In genomic region chr2:174248187-174248997, GRCh38 we compare ENCODE assay signal across 8 cellular contexts. TPM values are rescaled to one million over a fixed set of nuclear protein-coding genes. Genes with fewer than 3 reads are reported as not detected.
DNase-seq lines count a peak whose midpoint lies in the region; ATAC-seq and TF ChIP-seq lines count a peak whose summit lies in the region.

Gene OLA1 (minus strand): TSS chr2:174248532. CDS start chr2:174246815, 1,717 bp downstream.

- peak within 1 kb of the TSS; percentile 77 for H3K9ac ChIP-seq in rectal smooth muscle tissue (ENCODE audit: low read length)

- intact Hi-C loops in vagina (cut with DNase I): no loop called here

- H3K27me3 ChIP-seq in rectal smooth muscle tissue (ENCODE audit: control insufficient read depth, insufficient read depth, low read length) (no peaks in the 10 kb centered on the region), vagina (no peaks in the 10 kb centered on the region)

- H3K36me3 ChIP-seq in rectal smooth muscle tissue (ENCODE audit: control insufficient read depth, insufficient read depth, low read length) (no peaks in the 10 kb centered on the region), vagina (no peaks in the 10 kb centered on the region)

- H3K4me3 ChIP-seq in astrocyte of the cerebellum (ENCODE audit: low read depth, low read length) (peak within 1 kb of the TSS; percentile 84), rectal smooth muscle tissue (ENCODE audit: low read length) (peak within 1 kb of the TSS; percentile 90), vagina (peak within 1 kb of the TSS; percentile 79 to 85)

- peak in 1 of 2 donors; percentile 48 for TF ChIP-seq POLR2A in vagina (IDR thresholded peaks at IDR 0.05)

- ATAC-seq in GM18517 (IDR thresholded peaks at IDR 0.05; ENCODE audit: unreplicated experiment): peak; percentile 92
- ATAC-seq in HG03039 (IDR thresholded peaks at IDR 0.05; ENCODE audit: unreplicated experiment): peak; percentile 97

- no peak for TF ChIP-seq CTCF in astrocyte of the cerebellum (IDR thresholded peaks at IDR 0.05; ENCODE audit: low read depth, low read length, missing control alignments)
- no peak for TF ChIP-seq CTCF in vagina (IDR thresholded peaks at IDR 0.05)

- in situ Hi-C loops in astrocyte of the cerebellum (cut with HindIII; ENCODE audit: low sequenced_read_pairs): no loop called here

- H3K4me1 ChIP-seq in rectal smooth muscle tissue (ENCODE audit: control insufficient read depth, insufficient read depth, low read length) (peaks cover 7% of the 10 kb centered on the region), vagina (peaks cover 20% of the 10 kb centered on the region)

- DNase-seq in NCI-H2081 (lab: John Stamatoyannopoulos, UW) (peak; percentile 94 to 97), T-helper 9 cell (peak; percentile 94), astrocyte of the cerebellum (ENCODE audit: low read depth) (peak; percentile 81), hepatic stellate cell (ENCODE audit: low spot score) (peak; percentile 97), vagina (ENCODE audit: extremely low spot score in 2 of 2) (peak in 1 of 2 donors; percentile 92)

- H3K27ac ChIP-seq in rectal smooth muscle tissue (ENCODE audit: low read depth, low read length): peak within 1 kb of the TSS; percentile 77
- H3K27ac ChIP-seq in vagina: peak within 1 kb of the TSS; percentile 69

- no peaks in the 10 kb centered on the region for H3K9me3 ChIP-seq in vagina

RNA-seq across cellular contexts. Expression of gene OLA1, which starts in this region (rescaled TPM):
- 36.1 TPM for total RNA-seq in vagina
